In the genomic region with DNA sequence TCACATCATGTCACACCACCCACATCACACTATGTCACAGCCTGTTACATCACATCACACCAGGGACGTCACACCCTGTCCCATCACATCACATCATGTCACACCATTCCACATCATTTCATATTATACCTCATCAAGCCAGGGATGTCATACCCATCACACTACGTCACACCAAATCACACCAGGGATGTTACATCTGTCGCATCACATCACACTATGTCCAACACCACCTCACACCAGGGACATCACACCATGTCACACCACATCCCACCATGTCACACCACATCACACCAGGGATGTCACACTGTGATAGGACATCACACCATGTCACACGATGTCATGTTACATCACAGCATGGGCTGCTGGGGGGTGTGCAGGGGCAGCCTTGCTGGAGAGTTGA, we compare ENCODE assay signal across 19 cellular contexts.
"Had no signal": no experiment of that assay in that cellular context is flagged by ENCODE, and none has a peak within 500 bp of the region (broad histone marks: within the 10 kb centered on the region; RNA-seq: fewer than 3 reads in every experiment).

No MANE protein-coding gene starts in this region.

- H3K36me3 ChIP-seq: neutrophil, pancreas, thoracic aorta, tibial nerve, upper lobe of right lung, uterus had no signal

- H3K36me3 Mint-ChIP-seq: natural killer cell treated with Interleukin-12 subunit alpha and Interleukin-12 subunit beta and Interleukin-15 and Interleukin-18, amount 100 ng/mL, for 72 hours had no signal

- H3K4me3 ChIP-seq: lung, pancreas, smooth muscle cell, thoracic aorta, tibial nerve, upper lobe of right lung, uterus had no signal

- H3K9me3 Mint-ChIP-seq: natural killer cell treated with Interleukin-12 subunit alpha and Interleukin-12 subunit beta and Interleukin-15 and Interleukin-18, amount 100 ng/mL, for 72 hours had no signal

- DNase-seq: cortex of kidney; effector memory CD8-positive, alpha-beta T cell; head of caudate nucleus; pancreas; stimulated activated CD4-positive, alpha-beta T cell treated with anti-CD3 and anti-CD28 coated beads, Interleukin-12 subunit alpha, Interleukin-12 subunit beta, amount 100 ng/mL, for 4 hours; stimulated activated CD4-positive, alpha-beta T cell treated with anti-CD3 and anti-CD28 coated beads, Interleukin-1b, Interleukin-23, amount 100 ng/mL, for 48 hours; stimulated activated CD4-positive, alpha-beta T cell treated with anti-CD3 and anti-CD28 coated beads, Interleukin-4, amount 100 ng/mL, for 1 hour; stimulated activated CD8-positive, alpha-beta memory T cell treated with anti-CD3 and anti-CD28 coated beads, Interleukin-4, amount 100 ng/mL, for 48 hours; stimulated activated naive CD4-positive, alpha-beta T cell treated with Interleukin-2 at 50 U/mL for 16 hours; upper lobe of right lung; uterus had no signal

- H3K4me3 Mint-ChIP-seq: effector memory CD8-positive, alpha-beta T cell; memory B cell; natural killer cell treated with Interleukin-12 subunit alpha and Interleukin-12 subunit beta and Interleukin-15 and Interleukin-18, amount 100 ng/mL, for 72 hours; neural crest cell had no signal

- ATAC-seq: effector memory CD8-positive, alpha-beta T cell; pancreas had no signal

- H3K27me3 Mint-ChIP-seq: memory B cell had no signal

- H3K4me1 ChIP-seq: pancreas, upper lobe of right lung, uterus had no signal

- H3K27ac Mint-ChIP-seq: effector memory CD8-positive, alpha-beta T cell; memory B cell; natural killer cell treated with Interleukin-12 subunit alpha and Interleukin-12 subunit beta and Interleukin-15 and Interleukin-18, amount 100 ng/mL, for 72 hours had no signal

- H3K9me3 ChIP-seq: neutrophil, pancreas, upper lobe of right lung, uterus had no signal

- H3K27ac ChIP-seq: neutrophil, pancreas, thoracic aorta, tibial nerve, upper lobe of right lung, uterus had no signal

- H3K4me1 Mint-ChIP-seq: neural crest cell had no signal
